ENCODE assay signal across 7 cellular contexts in genomic region chr13:42574435-42575311, GRCh38. TPM values are rescaled to one million over a fixed set of nuclear protein-coding genes. Genes with fewer than 3 reads are reported as not detected.
DNase-seq lines count a peak whose midpoint lies in the region; ATAC-seq and TF ChIP-seq lines count a peak whose summit lies in the region.

No MANE protein-coding gene starts in this region.

- peak; percentile 49 for TF ChIP-seq POLR2A in GM19193 (IDR thresholded peaks at IDR 0.05; ENCODE audit: extremely low read depth, insufficient read depth, insufficient read length)

- peak; percentile 35 to 63 for DNase-seq in activated CD8-positive, alpha-beta memory T cell treated with anti-CD3 and anti-CD28 coated beads for 4 hours (ENCODE audit: low read depth in 2 of 2)
- DNase-seq in fibroblast of villous mesenchyme (ENCODE audit: low read depth) (no peak), hepatic stellate cell (ENCODE audit: low spot score) (no peak), mucosa of gallbladder (ENCODE audit: low spot score) (no peak)
- DNase-seq in stimulated activated CD4-positive, alpha-beta T cell treated with anti-CD3 and anti-CD28 coated beads, Interleukin-12 subunit alpha, Interleukin-12 subunit beta, amount 100 ng/mL, for 24 hours (ENCODE audit: low read depth in 2 of 2) = peak; percentile 51 to 59

- peak; percentile 52 for ATAC-seq in HG03095 (IDR thresholded peaks at IDR 0.05; ENCODE audit: unreplicated experiment)

- no peak for TF ChIP-seq CTCF in fibroblast of villous mesenchyme (IDR thresholded peaks at IDR 0.05; ENCODE audit: insufficient read depth, low read depth, low read length)

- peak overlapping the region; percentile 51 for H3K4me3 ChIP-seq in fibroblast of villous mesenchyme (ENCODE audit: low read depth, low read length)

RNA-seq across cellular contexts. Expression of gene TNFSF11, which starts 0.7 kb away (rescaled TPM):
- total RNA-seq in fibroblast of villous mesenchyme (not detected in 2 replicates), mucosa of gallbladder (0.95 TPM)

Comparison
In these comparisons a context has a peak if more than half of its experiments do, and no peak if none do; other contexts are left out.
1. DNase-seq: peak in activated CD8-positive, alpha-beta memory T cell treated with anti-CD3 and anti-CD28 coated beads for 4 hours (2 of 2) and stimulated activated CD4-positive, alpha-beta T cell treated with anti-CD3 and anti-CD28 coated beads, Interleukin-12 subunit alpha, Interleukin-12 subunit beta, amount 100 ng/mL, for 24 hours (2 of 2); none in fibroblast of villous mesenchyme (single experiment), hepatic stellate cell (single experiment) and mucosa of gallbladder (single experiment).